In genomic region chr6:149474108-149474935, GRCh38 we compare ENCODE assay signal across 11 cellular contexts. TPM values are rescaled to one million over a fixed set of nuclear protein-coding genes. Genes with fewer than 3 reads are reported as not detected.
DNase-seq lines count a peak whose midpoint lies in the region; ATAC-seq and TF ChIP-seq lines count a peak whose summit lies in the region.
"Had no signal": no experiment of that assay in that cellular context is flagged by ENCODE, and none has a peak within 500 bp of the region (broad histone marks: within the 10 kb centered on the region; RNA-seq: fewer than 3 reads in every experiment).

No MANE protein-coding gene starts in this region.

- no peak overlapping the region for H3K4me3 Mint-ChIP-seq in WTC11
- H3K4me3 Mint-ChIP-seq: activated naive CD8-positive, alpha-beta T cell treated with anti-CD3 and anti-CD28 coated beads, Interleukin-2, amount 10 ng/mL, durations not matched to agents 7 days and 5 days had no signal

- H3K9me3 Mint-ChIP-seq in WTC11, result no peaks in the 10 kb centered on the region
- H3K9me3 Mint-ChIP-seq: activated naive CD8-positive, alpha-beta T cell treated with anti-CD3 and anti-CD28 coated beads, Interleukin-2, amount 10 ng/mL, durations not matched to agents 7 days and 5 days had no signal

- in situ Hi-C loops in HAP-1 (cut with MboI; ENCODE audit: low sequenced_read_pairs), result no loop called here

- no peaks in the 10 kb centered on the region for H3F3A ChIP-seq in smooth muscle cell (ENCODE audit: low read depth)

- peaks cover 7% of the 10 kb centered on the region for H3K4me1 Mint-ChIP-seq in WTC11

- TF ChIP-seq CTCF in left ventricle myocardium inferior (IDR thresholded peaks at IDR 0.05; ENCODE audit: borderline replicate concordance) (no peak), WTC11 (IDR thresholded peaks at IDR 0.05) (no peak), smooth muscle cell (IDR thresholded peaks at IDR 0.05; ENCODE audit: borderline replicate concordance, insufficient read depth, poor library complexity, severe bottlenecking) (no peak)

- POLR2A ChIA-PET in WTC11 (lab: Charles Lee), result no interaction called here

- H3K79me2 ChIP-seq in smooth muscle cell (ENCODE audit: low read depth), result no peaks in the 10 kb centered on the region

- intact Hi-C loops in Right ventricle myocardium inferior (cut with DNase I) (no loop called here), left ventricle myocardium inferior (cut with micrococcal nuclease) (no loop called here)

- peaks cover 13% of the 10 kb centered on the region for H3K4me1 ChIP-seq in left ventricle myocardium inferior
- H3K4me1 ChIP-seq in HAP-1, result no peaks in the 10 kb centered on the region
- no peaks in the 10 kb centered on the region for H3K4me1 ChIP-seq in smooth muscle cell (ENCODE audit: low read depth)

- H2AFZ ChIP-seq in smooth muscle cell (ENCODE audit: low read depth), result no peak overlapping the region

- CTCF ChIA-PET in WTC11 (lab: Charles Lee), result interaction anchor here (0.8 to 1.7 kb wide), 4 partner anchors 10 to 42 kb away, joined by 3 to 7 read pairs (median 5); partner anchors contain the start of gene ZC3H12D

- H3K27me3 ChIP-seq in left ventricle myocardium inferior (ENCODE audit: low read depth) (peaks cover 19% of the 10 kb centered on the region), HAP-1 (ENCODE audit: low read depth) (no peaks in the 10 kb centered on the region), smooth muscle cell (ENCODE audit: low read depth) (no peaks in the 10 kb centered on the region)

- H3K27ac Mint-ChIP-seq in WTC11, result no peak overlapping the region
- H3K27ac Mint-ChIP-seq: activated naive CD8-positive, alpha-beta T cell treated with anti-CD3 and anti-CD28 coated beads, Interleukin-2, amount 10 ng/mL, durations not matched to agents 7 days and 5 days had no signal

- H3K9ac ChIP-seq in smooth muscle cell (ENCODE audit: low read depth), result no peak overlapping the region

- ATAC-seq in Right ventricle myocardium inferior (peak; percentile 7), HG02763 (IDR thresholded peaks at IDR 0.05; ENCODE audit: unreplicated experiment) (peak; percentile 36), WTC11 (peak; percentile 25; the same call in 1 of the 2 replicates)

- H3K36me3 ChIP-seq in left ventricle myocardium inferior (no peaks in the 10 kb centered on the region), HAP-1 (replicated peaks) (no peaks in the 10 kb centered on the region), smooth muscle cell (ENCODE audit: low read depth) (no peaks in the 10 kb centered on the region)

- WGBS in smooth muscle cell (ENCODE audit: low lambda C conversion rate), result 91% methylated on average over 26 of the region's 30 CpGs

- no peaks in the 10 kb centered on the region for H4K20me1 ChIP-seq in smooth muscle cell (ENCODE audit: low read depth)

- no peaks in the 10 kb centered on the region for H3K9me3 ChIP-seq in left ventricle myocardium inferior (replicated peaks)
- no peaks in the 10 kb centered on the region for H3K9me3 ChIP-seq in HAP-1
- no peaks in the 10 kb centered on the region for H3K9me3 ChIP-seq in smooth muscle cell (replicated peaks; ENCODE audit: low read depth)

- no peak overlapping the region for H3K27ac ChIP-seq in left ventricle myocardium inferior (replicated peaks)
- H3K27ac ChIP-seq in smooth muscle cell (ENCODE audit: low read depth), result no peak overlapping the region

- H3K36me3 Mint-ChIP-seq in WTC11, result no peaks in the 10 kb centered on the region

- no peaks in the 10 kb centered on the region for H3K27me3 Mint-ChIP-seq in WTC11 (ENCODE audit: low read depth)
- H3K27me3 Mint-ChIP-seq: activated naive CD8-positive, alpha-beta T cell treated with anti-CD3 and anti-CD28 coated beads, Interleukin-2, amount 10 ng/mL, durations not matched to agents 7 days and 5 days had no signal

- DNase-seq in Right ventricle myocardium inferior (ENCODE audit: missing footprints) (no peak), left ventricle myocardium inferior (no peak), WTC11 (ENCODE audit: low spot score) (no peak), HAP-1 (ENCODE audit: low spot score in 2 of 2) (no peak), DMS53 treated with DMSO at 0.1 percent for 48 hours (lab: John Stamatoyannopoulos, UW; ENCODE audit: unreplicated experiment) (no peak), smooth muscle cell (lab: John Stamatoyannopoulos, UW; ENCODE audit: unreplicated experiment) (no peak), NCI-H2196 treated with DMSO at 0.1 percent for 48 hours (lab: John Stamatoyannopoulos, UW; ENCODE audit: unreplicated experiment) (no peak)
- DNase-seq: activated CD4-positive, alpha-beta T cell treated with anti-CD3 and anti-CD28 coated beads, Interleukin-2, amount 50 U/mL, for 1 hour; activated naive CD8-positive, alpha-beta T cell treated with anti-CD3 and anti-CD28 coated beads, Interleukin-2, amount 10 ng/mL, durations not matched to agents 7 days and 5 days; NCI-H526 treated with DMSO at 0.1 percent for 48 hours had no signal

- no peak overlapping the region for H3K4me2 ChIP-seq in smooth muscle cell

- no peak overlapping the region for H3K4me3 ChIP-seq in left ventricle myocardium inferior
- H3K4me3 ChIP-seq in HAP-1, result no peak overlapping the region
- no peak overlapping the region for H3K4me3 ChIP-seq in smooth muscle cell

TF ChIP-seq in WTC11, 78 proteins besides CTCF, POLR2A, EP300 and RAD21 (continues in another document):
- TF ChIP-seq TEAD1 (CRISPR knock-in tag; IDR thresholded peaks at IDR 0.05), result no peak
- TF ChIP-seq ZNF396 (CRISPR knock-in tag; IDR thresholded peaks at IDR 0.05; ENCODE audit: borderline replicate concordance), result no peak
- TF ChIP-seq, protein P1, sequence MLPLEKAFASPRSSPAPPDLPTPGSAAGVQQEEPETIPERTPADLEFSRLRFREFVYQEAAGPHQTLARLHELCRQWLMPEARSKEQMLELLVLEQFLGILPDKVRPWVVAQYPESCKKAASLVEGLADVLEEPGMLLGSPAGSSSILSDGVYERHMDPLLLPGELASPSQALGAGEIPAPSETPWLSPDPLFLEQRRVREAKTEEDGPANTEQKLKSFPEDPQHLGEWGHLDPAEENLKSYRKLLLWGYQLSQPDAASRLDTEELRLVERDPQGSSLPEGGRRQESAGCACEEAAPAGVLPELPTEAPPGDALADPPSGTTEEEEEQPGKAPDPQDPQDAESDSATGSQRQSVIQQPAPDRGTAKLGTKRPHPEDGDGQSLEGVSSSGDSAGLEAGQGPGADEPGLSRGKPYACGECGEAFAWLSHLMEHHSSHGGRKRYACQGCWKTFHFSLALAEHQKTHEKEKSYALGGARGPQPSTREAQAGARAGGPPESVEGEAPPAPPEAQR (CRISPR knock-in tag; IDR thresholded peaks at IDR 0.05), result no peak
- TF ChIP-seq, protein P2, sequence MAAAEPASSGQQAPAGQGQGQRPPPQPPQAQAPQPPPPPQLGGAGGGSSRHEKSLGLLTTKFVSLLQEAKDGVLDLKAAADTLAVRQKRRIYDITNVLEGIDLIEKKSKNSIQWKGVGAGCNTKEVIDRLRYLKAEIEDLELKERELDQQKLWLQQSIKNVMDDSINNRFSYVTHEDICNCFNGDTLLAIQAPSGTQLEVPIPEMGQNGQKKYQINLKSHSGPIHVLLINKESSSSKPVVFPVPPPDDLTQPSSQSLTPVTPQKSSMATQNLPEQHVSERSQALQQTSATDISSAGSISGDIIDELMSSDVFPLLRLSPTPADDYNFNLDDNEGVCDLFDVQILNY (CRISPR knock-in tag; IDR thresholded peaks at IDR 0.05), result no peak
- TF ChIP-seq NR3C1 (CRISPR knock-in tag; conservative IDR thresholded peaks at IDR 0.05; ENCODE audit: low read depth), result no peak
- no peak for TF ChIP-seq ZNF121 (CRISPR knock-in tag; IDR thresholded peaks at IDR 0.05)
- no peak for TF ChIP-seq FOXJ3 (CRISPR knock-in tag; IDR thresholded peaks at IDR 0.05; ENCODE audit: borderline replicate concordance)
- no peak for TF ChIP-seq RELA (CRISPR knock-in tag; IDR thresholded peaks at IDR 0.05; ENCODE audit: borderline replicate concordance)
- no peak for TF ChIP-seq ATF6 (CRISPR knock-in tag; IDR thresholded peaks at IDR 0.05)
- TF ChIP-seq CDX4 (CRISPR knock-in tag; IDR thresholded peaks at IDR 0.05; ENCODE audit: borderline replicate concordance), result no peak
- no peak for TF ChIP-seq ETV6 (CRISPR knock-in tag; IDR thresholded peaks at IDR 0.05)
- TF ChIP-seq MXD4 (CRISPR knock-in tag; IDR thresholded peaks at IDR 0.05; ENCODE audit: borderline replicate concordance), result no peak

RNA-seq across cellular contexts. Expression of gene ZC3H12D, which starts 10.5 kb away (rescaled TPM):
- total RNA-seq in Right ventricle myocardium inferior, result 0.51 TPM
- 0.25 TPM for total RNA-seq in left ventricle myocardium inferior
- total RNA-seq in WTC11 (2021), result 0.13 to 0.21 TPM (median 0.14 TPM) in 3 replicates
- 0.09 TPM in 1 of 2 replicates, not detected in the other for total RNA-seq in smooth muscle cell
- polyA plus RNA-seq in smooth muscle cell, result not detected in 2 replicates
